In genomic region chr14:20680363-20680762, GRCh38 we compare ENCODE assay signal across 10 cellular contexts. TPM values are rescaled to one million over a fixed set of nuclear protein-coding genes. Genes with fewer than 3 reads are reported as not detected.
DNase-seq lines count a peak whose midpoint lies in the region; ATAC-seq and TF ChIP-seq lines count a peak whose summit lies in the region.
"Had no signal": no experiment of that assay in that cellular context is flagged by ENCODE, and none has a peak within 500 bp of the region (broad histone marks: within the 10 kb centered on the region; RNA-seq: fewer than 3 reads in every experiment).

No MANE protein-coding gene starts in this region.

- TF ChIP-seq CTCF in prostate gland (IDR thresholded peaks at IDR 0.05) (no peak), omental fat pad (IDR thresholded peaks at IDR 0.05) (no peak)

- ATAC-seq in HG02885 (IDR thresholded peaks at IDR 0.05; ENCODE audit: poor library complexity, unreplicated experiment): no peak
- no peak for ATAC-seq in stimulated activated naive CD8-positive, alpha-beta T cell treated with anti-CD3 and anti-CD28 coated beads, Interleukin-15, Interleukin-2, amounts not matched to agents 100 U/mL and 50 U/mL, for 24 hours
- no peak for ATAC-seq in omental fat pad (ENCODE audit: low FRiP score)
- no peak for ATAC-seq in HG03442 (IDR thresholded peaks at IDR 0.05; ENCODE audit: unreplicated experiment)

- no peaks in the 10 kb centered on the region for H3K9me3 Mint-ChIP-seq in CD8-positive, alpha-beta memory T cell

- DNase-seq in CD8-positive, alpha-beta memory T cell: no peak
- DNase-seq in Jurkat, Clone E6-1 (ENCODE audit: low read depth, low spot score): no peak
- DNase-seq in prostate gland (ENCODE audit: low spot score) (no peak), omental fat pad (ENCODE audit: low spot score) (no peak)
- DNase-seq in stimulated activated naive CD8-positive, alpha-beta T cell treated with anti-CD3 and anti-CD28 coated beads, Interleukin-15, Interleukin-2, amounts not matched to agents 100 U/mL and 50 U/mL, for 24 hours: no peak
- DNase-seq: cortex of kidney had no signal

- H3K9me3 ChIP-seq in CD8-positive, alpha-beta memory T cell (ENCODE audit: low read length): no peaks in the 10 kb centered on the region
- no peaks in the 10 kb centered on the region for H3K9me3 ChIP-seq in duodenal mucosa (ENCODE audit: control insufficient read depth in 1 of 2, low read length in 2 of 2)
- H3K9me3 ChIP-seq in prostate gland: no peaks in the 10 kb centered on the region

- H3K4me1 ChIP-seq in CD8-positive, alpha-beta memory T cell (ENCODE audit: insufficient read depth, low read length): peaks cover 25% of the 10 kb centered on the region
- H3K4me1 ChIP-seq in duodenal mucosa (ENCODE audit: control insufficient read depth in 1 of 2, insufficient read depth in 2 of 2, low read length in 2 of 2): peaks cover 26 to 31% of the 10 kb centered on the region in 2 donors
- H3K4me1 ChIP-seq in prostate gland (replicated peaks): no peaks in the 10 kb centered on the region

- TF ChIP-seq POLR2A in prostate gland (IDR thresholded peaks at IDR 0.05): no peak

- H3K9ac ChIP-seq in duodenal mucosa (ENCODE audit: low read depth in 1 of 2, low read length in 2 of 2): peak overlapping the region; percentile 97 to 99

- peak overlapping the region in 1 of 8 donors; percentile 30 for H3K27ac Mint-ChIP-seq in CD8-positive, alpha-beta memory T cell

- 77% methylated on average over 8 of the region's 8 CpGs for WGBS in prostate gland

- H3K27me3 ChIP-seq in CD8-positive, alpha-beta memory T cell (ENCODE audit: insufficient read depth, low read length, poor library complexity, severe bottlenecking): no peaks in the 10 kb centered on the region
- H3K27me3 ChIP-seq in duodenal mucosa (ENCODE audit: control insufficient read depth in 1 of 2, insufficient read depth in 2 of 2, low read length in 2 of 2): no peaks in the 10 kb centered on the region
- no peaks in the 10 kb centered on the region for H3K27me3 ChIP-seq in prostate gland (replicated peaks; ENCODE audit: insufficient read depth)

- peaks cover 0 to 5% (median 0%) of the 10 kb centered on the region in 3 donors for H3K36me3 Mint-ChIP-seq in CD8-positive, alpha-beta memory T cell

- CTCF ChIA-PET in CD8-positive, alpha-beta memory T cell (lab: Charles Lee): interaction anchor here (1.0 to 4.7 kb wide), 11 partner anchors 11 to 353 kb away, joined by 3 to 35 read pairs (median 9); partner anchors contain the start of gene PARP2

- H3K4me1 Mint-ChIP-seq in CD8-positive, alpha-beta memory T cell: peaks cover 6 to 10% (median 9%) of the 10 kb centered on the region in 3 donors

- intact Hi-C loops in prostate gland (cut with DNase I): loop anchor here (5.0 kb wide), 3 partner anchors 48 to 422 kb away; partner anchors contain the start of genes PIP4P1 and TMEM253

- H3K4me3 Mint-ChIP-seq in CD8-positive, alpha-beta memory T cell: no peak overlapping the region

- H3K27ac ChIP-seq in CD8-positive, alpha-beta memory T cell (ENCODE audit: low read depth, low read length): no peak overlapping the region
- H3K27ac ChIP-seq in duodenal mucosa (ENCODE audit: low read depth, low read length): no peak overlapping the region
- peak overlapping the region; percentile 99 to 100 for H3K27ac ChIP-seq in prostate gland

- POLR2A ChIA-PET in CD8-positive, alpha-beta memory T cell (lab: Charles Lee): interaction anchor here (0.6 to 2.4 kb wide), 3 partner anchors 9 to 219 kb away, joined by 3 to 14 read pairs (median 7); partner anchors contain the start of gene PIP4P1

- peak overlapping the region; percentile 97 for H3K4me3 ChIP-seq in CD8-positive, alpha-beta memory T cell (ENCODE audit: low read length)
- H3K4me3 ChIP-seq in Jurkat, Clone E6-1 (ENCODE audit: low read length): peak overlapping the region; percentile 71
- H3K4me3 ChIP-seq in duodenal mucosa (ENCODE audit: low read depth in 1 of 2, low read length in 2 of 2) (peak overlapping the region; percentile 90 to 92), prostate gland (no peak overlapping the region)

- no peaks in the 10 kb centered on the region for H3K36me3 ChIP-seq in CD8-positive, alpha-beta memory T cell (ENCODE audit: insufficient read depth, low read length)
- H3K36me3 ChIP-seq in duodenal mucosa (ENCODE audit: control insufficient read depth in 1 of 2, insufficient read depth in 2 of 2, low read length in 2 of 2) (no peaks in the 10 kb centered on the region), prostate gland (no peaks in the 10 kb centered on the region)

- peaks cover 0 to 4% of the 10 kb centered on the region in 2 donors for H3K27me3 Mint-ChIP-seq in CD8-positive, alpha-beta memory T cell

RNA-seq across cellular contexts. Expression of gene RNASE4, which starts 4.0 kb away (rescaled TPM):
- total RNA-seq in CD8-positive, alpha-beta memory T cell: under 1 TPM in 1 of 2 experiments, not detected in 1; 0.57 TPM
- 2.3 TPM for polyA plus RNA-seq in CD8-positive, alpha-beta memory T cell
- polyA plus RNA-seq in Jurkat, Clone E6-1 (2012; ENCODE audit: insufficient read depth, insufficient read length): 5.3 TPM
- total RNA-seq in prostate gland (100 to 1,000 TPM in 1 of 2 donors, 10 to 100 TPM in 1; 71.6 to 150 TPM), omental fat pad (100 to 1,000 TPM; 115 to 280 (median 181) TPM)

RNA-seq across cellular contexts. Expression of gene ANG, which starts 8.2 kb away (rescaled TPM):
- total RNA-seq in CD8-positive, alpha-beta memory T cell: under 1 TPM; 0.39 to 0.58 TPM
- polyA plus RNA-seq in CD8-positive, alpha-beta memory T cell: 1.4 TPM
- 3.3 TPM for polyA plus RNA-seq in Jurkat, Clone E6-1 (2012; ENCODE audit: insufficient read depth, insufficient read length)
- total RNA-seq in prostate gland (10 to 100 TPM; 58.6 to 78.2 TPM), omental fat pad (100 to 1,000 TPM in 1 of 4 donors, 10 to 100 TPM in 3; 24.4 to 114 (median 45.6) TPM)

RNA-seq across cellular contexts. Expression of gene OR6S1, which starts 38.9 kb away (rescaled TPM):
- not detected for total RNA-seq in CD8-positive, alpha-beta memory T cell
- not detected for polyA plus RNA-seq in CD8-positive, alpha-beta memory T cell
- polyA plus RNA-seq in Jurkat, Clone E6-1 (2012; ENCODE audit: insufficient read depth, insufficient read length): not detected
- total RNA-seq in prostate gland (not detected), omental fat pad (not detected)
- total RNA-seq: SK-MEL-5 had no signal

Comparison
In these comparisons a context has a peak if more than half of its experiments do, and no peak if none do; other contexts are left out.
1. H3K27ac ChIP-seq: peak in prostate gland (2 of 2); none in CD8-positive, alpha-beta memory T cell (single experiment) and duodenal mucosa (single experiment).
2. H3K4me3 ChIP-seq: peak in CD8-positive, alpha-beta memory T cell (single experiment), Jurkat, Clone E6-1 (single experiment) and duodenal mucosa (2 of 2); none in prostate gland (0 of 2).
3. RNA of gene RNASE4, which starts 4.0 kb away (total RNA-seq): 115 to 280 TPM in omental fat pad and 71.6 to 150 TPM in prostate gland; 0.57 TPM in CD8-positive, alpha-beta memory T cell; every median in the first group is over 10 times any median in the second.
4. RNA of gene ANG, which starts 8.2 kb away (total RNA-seq): 58.6 to 78.2 TPM in prostate gland and 24.4 to 114 TPM in omental fat pad; 0.39 to 0.58 TPM in CD8-positive, alpha-beta memory T cell; every median in the first group is over 10 times any median in the second.